In genomic region chr7:151780626-151781025, GRCh38 we compare ENCODE assay signal across 16 cellular contexts.
"Had no signal": no experiment of that assay in that cellular context is flagged by ENCODE, and none has a peak within 500 bp of the region (broad histone marks: within the 10 kb centered on the region; RNA-seq: fewer than 3 reads in every experiment).

No MANE protein-coding gene starts in this region.

- H3K27me3 Mint-ChIP-seq: activated CD4-positive, alpha-beta memory T cell treated with anti-CD3 and anti-CD28 coated beads, Interleukin-2, amount 10 ng/mL, durations not matched to agents 7 days and 5 days; activated T-cell treated with anti-CD3 and anti-CD28 coated beads, Interleukin-2, amount 50 U/mL, for 24 hours had no signal

- H3K4me1 ChIP-seq: parathyroid adenoma, uterus had no signal

- H3K9me3 ChIP-seq: ascending aorta, neutrophil, tibial artery, uterus had no signal

- H3K36me3 ChIP-seq: neutrophil, uterus had no signal

- H3K4me3 Mint-ChIP-seq: activated CD4-positive, alpha-beta memory T cell treated with anti-CD3 and anti-CD28 coated beads, Interleukin-2, amount 10 ng/mL, durations not matched to agents 7 days and 5 days; activated T-cell treated with anti-CD3 and anti-CD28 coated beads, Interleukin-2, amount 50 U/mL, for 24 hours; natural killer cell had no signal

- H3K9ac ChIP-seq: parathyroid adenoma had no signal

- DNase-seq: activated CD4-positive, alpha-beta memory T cell treated with anti-CD3 and anti-CD28 coated beads, Interleukin-2, amount 10 ng/mL, durations not matched to agents 7 days and 5 days; activated T-cell treated with anti-CD3 and anti-CD28 coated beads, Interleukin-2, amount 50 U/mL, for 24 hours; islet precursor cell; natural killer cell; stimulated activated CD4-positive, alpha-beta T cell treated with anti-CD3 and anti-CD28 coated beads, Interleukin-15, amount 100 ng/mL, for 24 hours; stimulated activated CD4-positive, alpha-beta T cell treated with anti-CD3 and anti-CD28 coated beads, Interleukin-4, amount 100 ng/mL, for 24 hours; stimulated activated naive CD4-positive, alpha-beta T cell; tibial artery; uterus had no signal

- H3K9me3 Mint-ChIP-seq: activated CD4-positive, alpha-beta memory T cell treated with anti-CD3 and anti-CD28 coated beads, Interleukin-2, amount 10 ng/mL, durations not matched to agents 7 days and 5 days; activated T-cell treated with anti-CD3 and anti-CD28 coated beads, Interleukin-2, amount 50 U/mL, for 24 hours; natural killer cell had no signal

- H3K27ac ChIP-seq: ascending aorta, neutrophil, parathyroid adenoma, tibial artery, uterus had no signal

- H2AFZ ChIP-seq: parathyroid adenoma had no signal

- H3K4me3 ChIP-seq: ascending aorta, dorsolateral prefrontal cortex, lung, tibial artery, uterus had no signal

- H3K36me3 Mint-ChIP-seq: natural killer cell had no signal

- FAIRE-seq: bronchial epithelial cell had no signal

- H3K27me3 ChIP-seq: ascending aorta, dorsolateral prefrontal cortex, tibial artery, uterus had no signal

- H3K27ac Mint-ChIP-seq: activated CD4-positive, alpha-beta memory T cell treated with anti-CD3 and anti-CD28 coated beads, Interleukin-2, amount 10 ng/mL, durations not matched to agents 7 days and 5 days; activated T-cell treated with anti-CD3 and anti-CD28 coated beads, Interleukin-2, amount 50 U/mL, for 24 hours; natural killer cell had no signal

- ATAC-seq: esophagus mucosa, natural killer cell had no signal
